In genomic region chr1:198465201-198466144, GRCh38 we compare ENCODE assay signal across 8 cellular contexts.
DNase-seq lines count a peak whose midpoint lies in the region; ATAC-seq, FAIRE-seq and TF ChIP-seq lines count a peak whose summit lies in the region.

No MANE protein-coding gene starts in this region.

- no peaks in the 10 kb centered on the region for H3K9me3 Mint-ChIP-seq in activated CD4-positive, alpha-beta T cell treated with anti-CD3 and anti-CD28 coated beads, Interleukin-2, amount 10 ng/mL, durations not matched to agents 24 days and 14 days

- no peak overlapping the region for H3K4me2 ChIP-seq in hepatocyte

- peak; percentile 62 for DNase-seq in activated CD4-positive, alpha-beta T cell treated with anti-CD3 and anti-CD28 coated beads, Interleukin-2, amount 10 ng/mL, durations not matched to agents 24 days and 14 days
- no peak for DNase-seq in activated CD4-positive, alpha-beta T cell treated with anti-CD3 and anti-CD28 coated beads, Interleukin-2, amount 50 U/mL, for 48 hours
- DNase-seq in NCI-H2227 treated with DMSO at 0.1 percent for 48 hours (lab: John Stamatoyannopoulos, UW) (peak; percentile 46), amniotic stem cell (lab: John Stamatoyannopoulos, UW) (peak; percentile 40), hepatocyte (ENCODE audit: low spot score) (peak; percentile 56), small intestine (peak; percentile 44), DMS79 treated with DMSO at 0.1 percent for 48 hours (lab: John Stamatoyannopoulos, UW) (no peak)

- H3K9me3 ChIP-seq in hepatocyte (ENCODE audit: low read depth) (no peaks in the 10 kb centered on the region), small intestine (ENCODE audit: control insufficient read depth, low read depth) (no peaks in the 10 kb centered on the region)

- WGBS in hepatocyte (ENCODE audit: low lambda C conversion rate, missing lambda C conversion rate) = 47% methylated on average over 3 of the region's 3 CpGs
- 31 to 37% (median 35%) methylated on average over 3 of the region's 3 CpGs for WGBS in small intestine, 3 donors

- no peak overlapping the region for H3K4me3 Mint-ChIP-seq in activated CD4-positive, alpha-beta T cell treated with anti-CD3 and anti-CD28 coated beads, Interleukin-2, amount 10 ng/mL, durations not matched to agents 24 days and 14 days

- H3K27ac ChIP-seq in hepatocyte (no peak overlapping the region), small intestine (ENCODE audit: low read depth in 1 of 2, low read length in 1 of 2) (no peak overlapping the region)

- no peak overlapping the region for H3K4me3 ChIP-seq in hepatocyte
- H3K4me3 ChIP-seq in small intestine (ENCODE audit: low read depth in 1 of 2, low read length in 2 of 2) = no peak overlapping the region

- H3K27ac Mint-ChIP-seq in activated CD4-positive, alpha-beta T cell treated with anti-CD3 and anti-CD28 coated beads, Interleukin-2, amount 10 ng/mL, durations not matched to agents 24 days and 14 days = no peak overlapping the region

- H3K4me1 ChIP-seq in hepatocyte (ENCODE audit: insufficient read depth) (no peaks in the 10 kb centered on the region), small intestine (ENCODE audit: control insufficient read depth in 2 of 2, insufficient read depth in 1 of 2, low read depth in 1 of 2, low read length in 1 of 2) (no peaks in the 10 kb centered on the region)

- no peak for FAIRE-seq in small intestine (lab: Jason Lieb, UNC)

- H3K36me3 ChIP-seq in hepatocyte (replicated peaks; ENCODE audit: insufficient read depth, low read depth) (no peaks in the 10 kb centered on the region), small intestine (ENCODE audit: control insufficient read depth in 2 of 2, insufficient read depth in 2 of 2, low read length in 2 of 2) (no peaks in the 10 kb centered on the region)

- peak; percentile 87 for ATAC-seq in HG02884 (IDR thresholded peaks at IDR 0.05; ENCODE audit: unreplicated experiment)

- H3K36me3 Mint-ChIP-seq in activated CD4-positive, alpha-beta T cell treated with anti-CD3 and anti-CD28 coated beads, Interleukin-2, amount 10 ng/mL, durations not matched to agents 24 days and 14 days (ENCODE audit: low read depth) = no peaks in the 10 kb centered on the region

- intact Hi-C loops in activated CD4-positive, alpha-beta T cell treated with anti-CD3 and anti-CD28 coated beads, Interleukin-2, amount 10 ng/mL, durations not matched to agents 24 days and 14 days (cut with micrococcal nuclease) = loop anchor here (1.0 to 10.0 kb wide), 8 partner anchors 57 to 943 kb away; partner anchors contain the start of genes LHX9 and NEK7

- H3K27me3 ChIP-seq in hepatocyte (no peaks in the 10 kb centered on the region), small intestine (ENCODE audit: control insufficient read depth in 2 of 2, insufficient read depth in 2 of 2, low read length in 2 of 2) (no peaks in the 10 kb centered on the region)

- H3K27me3 Mint-ChIP-seq in activated CD4-positive, alpha-beta T cell treated with anti-CD3 and anti-CD28 coated beads, Interleukin-2, amount 10 ng/mL, durations not matched to agents 24 days and 14 days = peaks cover 2% of the 10 kb centered on the region

- peak; percentile 74 for TF ChIP-seq CTCF in hepatocyte (IDR thresholded peaks at IDR 0.05; ENCODE audit: poor library complexity)

- no peaks in the 10 kb centered on the region for H3K79me2 ChIP-seq in hepatocyte

- no peak overlapping the region for H2AFZ ChIP-seq in hepatocyte

- H4K20me1 ChIP-seq in hepatocyte (ENCODE audit: insufficient read depth, poor library complexity, severe bottlenecking) = no peaks in the 10 kb centered on the region

- H3K9me2 ChIP-seq in hepatocyte (replicated peaks; ENCODE audit: insufficient read depth) = no peaks in the 10 kb centered on the region

- peaks cover 4% of the 10 kb centered on the region for H3K4me1 Mint-ChIP-seq in activated CD4-positive, alpha-beta T cell treated with anti-CD3 and anti-CD28 coated beads, Interleukin-2, amount 10 ng/mL, durations not matched to agents 24 days and 14 days

Comparison
In these comparisons a context has a peak if more than half of its experiments do, and no peak if none do; other contexts are left out.
1. DNase-seq: peak in activated CD4-positive, alpha-beta T cell treated with anti-CD3 and anti-CD28 coated beads, Interleukin-2, amount 10 ng/mL, durations not matched to agents 24 days and 14 days (single experiment), NCI-H2227 treated with DMSO at 0.1 percent for 48 hours (single experiment), amniotic stem cell (single experiment), hepatocyte (single experiment) and small intestine (single experiment); none in activated CD4-positive, alpha-beta T cell treated with anti-CD3 and anti-CD28 coated beads, Interleukin-2, amount 50 U/mL, for 48 hours (0 of 2) and DMS79 treated with DMSO at 0.1 percent for 48 hours (single experiment).